Comparison of ENCODE assay signal across 24 cellular contexts in the genomic region with DNA sequence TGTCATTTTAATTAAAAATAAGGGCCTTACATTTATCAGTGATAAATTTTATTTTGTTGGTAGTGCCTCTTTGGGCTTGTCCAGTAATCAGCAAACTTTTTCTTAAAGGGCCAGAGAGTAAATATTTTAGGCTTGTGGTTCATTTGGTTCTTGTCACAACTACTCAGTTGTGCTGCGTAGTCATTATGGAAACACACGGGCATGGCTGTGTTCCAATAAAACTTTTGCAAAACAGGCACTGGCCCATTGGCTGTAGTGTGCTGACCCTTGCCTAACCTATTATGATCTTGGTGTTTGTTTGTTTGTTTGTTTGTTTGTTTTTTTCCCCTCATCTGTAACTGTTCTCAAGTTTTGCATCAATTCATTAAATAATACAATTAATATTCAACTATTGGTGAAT.
"Had no signal": no experiment of that assay in that cellular context is flagged by ENCODE, and none has a peak within 500 bp of the region (broad histone marks: within the 10 kb centered on the region; RNA-seq: fewer than 3 reads in every experiment).

No MANE protein-coding gene starts in this region.

- H3K36me3 Mint-ChIP-seq: activated naive CD4-positive, alpha-beta T cell treated with anti-CD3 and anti-CD28 coated beads, Interleukin-2, amount 50 U/mL, for 72 hours; WTC11 had no signal

- H3K9me3 Mint-ChIP-seq: activated naive CD4-positive, alpha-beta T cell treated with anti-CD3 and anti-CD28 coated beads, Interleukin-2, amount 50 U/mL, for 72 hours; activated T-cell treated with anti-CD3 and anti-CD28 coated beads, Interleukin-2, amount 50 U/mL, for 24 hours; activated T-helper 17 cell treated with anti-CD3 and anti-CD28 coated beads, Interleukin-2, amount 50 U/mL, for 72 hours; effector memory CD8-positive, alpha-beta T cell; memory B cell; nephron; stimulated activated naive CD8-positive, alpha-beta T cell treated with anti-CD3 and anti-CD28 coated beads, Interleukin-15, amount 100 ng/mL, for 72 hours; WTC11 had no signal

- H3K36me3 ChIP-seq: breast epithelium, colonic mucosa, esophagus muscularis mucosa, neutrophil, tibial artery had no signal

- H3K27ac Mint-ChIP-seq: activated CD4-positive, alpha-beta T cell treated with anti-CD3 and anti-CD28 coated beads for 36 hours; activated T-helper 17 cell treated with anti-CD3 and anti-CD28 coated beads, Interleukin-2, amount 50 U/mL, for 72 hours; stimulated activated naive CD8-positive, alpha-beta T cell treated with anti-CD3 and anti-CD28 coated beads, Interleukin-15, amount 100 ng/mL, for 72 hours had no signal

- H3K27ac ChIP-seq: breast epithelium, colonic mucosa, neutrophil had no signal

- H3K9me3 ChIP-seq: breast epithelium, colonic mucosa, esophagus muscularis mucosa, neutrophil, tibial artery had no signal

- H3K4me3 ChIP-seq: breast epithelium, colonic mucosa, dorsolateral prefrontal cortex, esophagus muscularis mucosa, tibial artery had no signal

- H3K27me3 ChIP-seq: breast epithelium, colonic mucosa, dorsolateral prefrontal cortex, esophagus muscularis mucosa, neutrophil, tibial artery had no signal

- DNase-seq: activated CD4-positive, alpha-beta T cell treated with anti-CD3 and anti-CD28 coated beads for 36 hours; activated CD4-positive, alpha-beta T cell treated with anti-CD3 and anti-CD28 coated beads, Interleukin-2, amount 50 U/mL, for 4 hours; activated CD8-positive, alpha-beta memory T cell treated with anti-CD3 and anti-CD28 coated beads for 24 hours; activated CD8-positive, alpha-beta memory T cell treated with anti-CD3 and anti-CD28 coated beads, Interleukin-2, amount 50 U/mL, for 4 hours; activated T-cell treated with anti-CD3 and anti-CD28 coated beads, Interleukin-2, amount 50 U/mL, for 24 hours; colonic mucosa; dorsolateral prefrontal cortex; effector memory CD8-positive, alpha-beta T cell; hippocampal formation; retina; stimulated activated CD4-positive, alpha-beta T cell treated with anti-CD3 and anti-CD28 coated beads, Interleukin-4, amount 100 ng/mL, for 4 hours; stimulated activated naive CD8-positive, alpha-beta T cell treated with anti-CD3 and anti-CD28 coated beads, Interleukin-15, amount 100 ng/mL, for 72 hours; tibial artery had no signal

- H3K4me3 Mint-ChIP-seq: activated CD4-positive, alpha-beta T cell treated with anti-CD3 and anti-CD28 coated beads for 36 hours; activated T-cell treated with anti-CD3 and anti-CD28 coated beads, Interleukin-2, amount 50 U/mL, for 24 hours; activated T-helper 17 cell treated with anti-CD3 and anti-CD28 coated beads, Interleukin-2, amount 50 U/mL, for 72 hours; effector memory CD8-positive, alpha-beta T cell; memory B cell; nephron; stimulated activated naive CD8-positive, alpha-beta T cell treated with anti-CD3 and anti-CD28 coated beads, Interleukin-15, amount 100 ng/mL, for 72 hours; WTC11 had no signal

- H3K4me1 ChIP-seq: breast epithelium, colonic mucosa had no signal

- FAIRE-seq: astrocyte, endothelial cell of umbilical vein, frontal cortex had no signal
